9 cellular contexts compared by ENCODE assay signal in the genomic region with DNA sequence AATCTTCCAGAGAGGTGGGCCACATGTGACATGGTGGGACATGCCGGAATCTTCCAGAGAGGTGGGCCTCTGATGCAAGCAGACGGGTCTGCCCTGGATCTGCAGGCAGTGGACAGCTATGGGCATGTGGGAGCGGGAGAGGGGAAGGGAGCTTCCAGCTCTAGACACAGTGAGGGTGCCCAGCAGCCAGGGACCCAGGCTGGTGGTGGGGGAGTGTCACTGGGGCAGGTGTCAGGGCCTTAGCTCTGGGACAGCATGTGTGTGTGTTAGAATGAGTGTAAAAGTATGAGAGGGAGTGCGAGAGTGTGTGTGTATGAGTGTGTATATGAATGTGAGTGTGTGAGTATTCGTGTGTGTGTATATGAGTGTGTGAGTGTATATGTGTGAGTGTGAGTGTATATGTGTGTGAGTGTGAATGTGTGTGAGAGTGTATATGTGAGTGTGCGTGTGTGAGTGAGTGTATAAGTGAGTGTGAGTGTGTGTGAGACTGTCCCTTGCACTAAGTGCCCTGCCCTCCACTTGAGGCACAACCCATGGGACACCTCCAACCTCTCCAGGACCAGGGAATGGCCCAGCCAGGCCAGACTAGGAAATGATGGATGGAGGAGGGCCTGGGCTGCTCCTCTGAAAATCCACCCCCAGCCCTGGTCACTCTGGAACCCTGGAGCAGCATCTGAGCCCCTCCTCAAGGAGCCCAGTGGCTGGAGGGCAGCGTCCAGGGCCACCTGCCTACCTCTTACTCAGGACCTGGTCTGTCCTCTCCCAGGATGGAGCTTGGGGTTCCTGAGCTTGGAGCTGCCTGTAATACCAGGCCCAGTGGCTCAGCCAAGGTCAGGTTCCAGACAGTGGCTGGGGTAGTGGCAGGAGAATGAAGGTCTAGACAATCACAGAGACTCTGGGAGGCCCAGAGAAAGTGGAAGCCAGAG.
A peak's percentile ranks its signal among the peaks of the same experiment; 100 is the strongest.
DNase-seq lines count a peak whose midpoint lies in the region; ATAC-seq and TF ChIP-seq lines count a peak whose summit lies in the region.
"Had no signal": no experiment of that assay in that cellular context is flagged by ENCODE, and none has a peak within 500 bp of the region (broad histone marks: within the 10 kb centered on the region; RNA-seq: fewer than 3 reads in every experiment).

No MANE protein-coding gene starts in this region.

- no peak overlapping the region for H3K4me3 Mint-ChIP-seq in T-helper 1 cell treated with Interleukin-12 subunit alpha and Interleukin-12 subunit beta and Interleukin-4 antibody, amounts not matched to agents 30 μg/mL and 1 μg/mL, for 36 hours
- H3K4me3 Mint-ChIP-seq in endodermal cell (no peak overlapping the region), WTC11 (no peak overlapping the region)
- H3K4me3 Mint-ChIP-seq in naive thymus-derived CD8-positive, alpha-beta T cell = peak overlapping the region in 1 of 10 donors; percentile 8

- H3K36me3 Mint-ChIP-seq in T-helper 1 cell treated with Interleukin-12 subunit alpha and Interleukin-12 subunit beta and Interleukin-4 antibody, amounts not matched to agents 30 μg/mL and 1 μg/mL, for 36 hours (ENCODE audit: low read depth) = peaks cover 23% of the 10 kb centered on the region
- H3K36me3 Mint-ChIP-seq in endodermal cell (ENCODE audit: low read depth) (no peaks in the 10 kb centered on the region), WTC11 (no peaks in the 10 kb centered on the region)
- H3K36me3 Mint-ChIP-seq in naive thymus-derived CD8-positive, alpha-beta T cell = no peaks in the 10 kb centered on the region

- 90 to 96% methylated on average over 7 of the region's 7 CpGs for WGBS in endodermal cell (ENCODE audit: insufficient coverage in 1 of 2, insufficient read length in 1 of 2), 2 experiments
- WGBS in upper lobe of left lung, 2 donors = 80 to 86% methylated on average over 7 of the region's 7 CpGs

- no peaks in the 10 kb centered on the region for H3K36me3 ChIP-seq in endodermal cell (ENCODE audit: control insufficient read depth, insufficient read depth, low read length)
- H3K36me3 ChIP-seq in upper lobe of left lung = peaks cover 3 to 21% (median 11%) of the 10 kb centered on the region in 4 donors

- H3K4me3 ChIP-seq in endodermal cell (ENCODE audit: low read length) = no peak overlapping the region
- H3K4me3 ChIP-seq in upper lobe of left lung = peak overlapping the region in 1 of 4 donors; percentile 76

- H3K4me1 ChIP-seq in endodermal cell (ENCODE audit: control insufficient read depth, insufficient read depth, low read length) (peaks cover 13% of the 10 kb centered on the region), upper lobe of left lung (peaks cover 32 to 58% (median 40%) of the 10 kb centered on the region in 4 donors)

- CTCF ChIA-PET in WTC11 (lab: Charles Lee) = interaction anchor here (1.1 to 2.9 kb wide), 3 partner anchors 15 to 321 kb away, joined by 3 to 14 read pairs (median 3); a partner anchor contains a TSS

- no peaks in the 10 kb centered on the region for H3K27me3 Mint-ChIP-seq in T-helper 1 cell treated with Interleukin-12 subunit alpha and Interleukin-12 subunit beta and Interleukin-4 antibody, amounts not matched to agents 30 μg/mL and 1 μg/mL, for 36 hours (ENCODE audit: low read depth)
- H3K27me3 Mint-ChIP-seq in endodermal cell (ENCODE audit: insufficient read depth) = peaks cover 2% of the 10 kb centered on the region
- no peaks in the 10 kb centered on the region for H3K27me3 Mint-ChIP-seq in naive thymus-derived CD8-positive, alpha-beta T cell
- peaks cover 41% of the 10 kb centered on the region for H3K27me3 Mint-ChIP-seq in WTC11 (ENCODE audit: low read depth)

- no peaks in the 10 kb centered on the region for H3K9me3 ChIP-seq in endodermal cell (ENCODE audit: control insufficient read depth, low read length)
- no peaks in the 10 kb centered on the region for H3K9me3 ChIP-seq in upper lobe of left lung

- no peak for ATAC-seq in naive thymus-derived CD8-positive, alpha-beta T cell
- no peak for ATAC-seq in upper lobe of left lung (ENCODE audit: low FRiP score in 2 of 2)
- no peak for ATAC-seq in WTC11
- no peak for ATAC-seq in left colon

- no peaks in the 10 kb centered on the region for H3K27me3 ChIP-seq in endodermal cell (ENCODE audit: control insufficient read depth, insufficient read depth, low read length, poor library complexity, severe bottlenecking)
- H3K27me3 ChIP-seq in upper lobe of left lung = no peaks in the 10 kb centered on the region

- peaks cover 16% of the 10 kb centered on the region for H3K4me1 Mint-ChIP-seq in T-helper 1 cell treated with Interleukin-12 subunit alpha and Interleukin-12 subunit beta and Interleukin-4 antibody, amounts not matched to agents 30 μg/mL and 1 μg/mL, for 36 hours (ENCODE audit: low read depth)
- H3K4me1 Mint-ChIP-seq in endodermal cell = peaks cover 36% of the 10 kb centered on the region
- H3K4me1 Mint-ChIP-seq in naive thymus-derived CD8-positive, alpha-beta T cell = peaks cover 12 to 25% (median 17%) of the 10 kb centered on the region in 4 donors
- H3K4me1 Mint-ChIP-seq in WTC11 = peaks cover 50% of the 10 kb centered on the region

- no peak for TF ChIP-seq EP300 in upper lobe of left lung (IDR thresholded peaks at IDR 0.05)

- H3K9me3 Mint-ChIP-seq in T-helper 1 cell treated with Interleukin-12 subunit alpha and Interleukin-12 subunit beta and Interleukin-4 antibody, amounts not matched to agents 30 μg/mL and 1 μg/mL, for 36 hours = no peaks in the 10 kb centered on the region
- H3K9me3 Mint-ChIP-seq in endodermal cell (no peaks in the 10 kb centered on the region), WTC11 (no peaks in the 10 kb centered on the region)
- no peaks in the 10 kb centered on the region for H3K9me3 Mint-ChIP-seq in naive thymus-derived CD8-positive, alpha-beta T cell

- no peak for TF ChIP-seq CTCF in endodermal cell (conservative IDR thresholded peaks at IDR 0.05)
- TF ChIP-seq CTCF in upper lobe of left lung (IDR thresholded peaks at IDR 0.05) = no peak
- TF ChIP-seq CTCF in WTC11 (IDR thresholded peaks at IDR 0.05) = no peak

- intact Hi-C loops in left colon (cut with DNase I, micrococcal nuclease) = loop anchor here (5.0 to 10.0 kb wide), 5 partner anchors 84 to 354 kb away; a partner anchor contains a TSS

- TF ChIP-seq POLR2A in upper lobe of left lung (IDR thresholded peaks at IDR 0.05) = no peak

- no peak for DNase-seq in T-helper 1 cell
- DNase-seq in endodermal cell = no peak
- DNase-seq in naive thymus-derived CD8-positive, alpha-beta T cell = no peak
- no peak for DNase-seq in upper lobe of left lung
- no peak for DNase-seq in NCI-H748 treated with DMSO at 0.1 percent for 48 hours (lab: John Stamatoyannopoulos, UW)
- DNase-seq in WTC11 (ENCODE audit: low spot score) = no peak
- no peak for DNase-seq in left colon
- DNase-seq: stimulated activated CD8-positive, alpha-beta memory T cell treated with anti-CD3 and anti-CD28 coated beads, Interleukin-4, amount 100 ng/mL, for 48 hours had no signal

- peak overlapping the region; percentile 100 for H3K27ac ChIP-seq in endodermal cell (ENCODE audit: low read depth, low read length)
- peak overlapping the region; percentile 93 to 99 (median 96) for H3K27ac ChIP-seq in upper lobe of left lung

- peak overlapping the region; percentile 0 for H3K27ac Mint-ChIP-seq in T-helper 1 cell treated with Interleukin-12 subunit alpha and Interleukin-12 subunit beta and Interleukin-4 antibody, amounts not matched to agents 30 μg/mL and 1 μg/mL, for 36 hours
- H3K27ac Mint-ChIP-seq in endodermal cell = no peak overlapping the region
- H3K27ac Mint-ChIP-seq in naive thymus-derived CD8-positive, alpha-beta T cell = peak overlapping the region in 6 of 10 donors; percentile 3 to 77 (median 24)
- no peak overlapping the region for H3K27ac Mint-ChIP-seq in WTC11

- H3K9ac ChIP-seq in endodermal cell (ENCODE audit: extremely low read depth, low read length, poor library complexity, severe bottlenecking) = no peak overlapping the region

- POLR2A ChIA-PET in naive thymus-derived CD8-positive, alpha-beta T cell (lab: Charles Lee) = interaction anchor here (1.5 kb wide), 1 partner anchor 10 kb away, joined by 4 read pairs; no protein-coding TSS in a partner anchor
- POLR2A ChIA-PET in WTC11 (lab: Charles Lee) = no interaction called here

TF ChIP-seq in WTC11, 78 proteins besides CTCF, POLR2A, EP300 and RAD21 (continues in another document):
- TF ChIP-seq, protein P1, sequence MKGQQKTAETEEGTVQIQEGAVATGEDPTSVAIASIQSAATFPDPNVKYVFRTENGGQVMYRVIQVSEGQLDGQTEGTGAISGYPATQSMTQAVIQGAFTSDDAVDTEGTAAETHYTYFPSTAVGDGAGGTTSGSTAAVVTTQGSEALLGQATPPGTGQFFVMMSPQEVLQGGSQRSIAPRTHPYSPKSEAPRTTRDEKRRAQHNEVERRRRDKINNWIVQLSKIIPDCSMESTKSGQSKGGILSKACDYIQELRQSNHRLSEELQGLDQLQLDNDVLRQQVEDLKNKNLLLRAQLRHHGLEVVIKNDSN (CRISPR knock-in tag; IDR thresholded peaks at IDR 0.05) = no peak
- TF ChIP-seq, protein P2, sequence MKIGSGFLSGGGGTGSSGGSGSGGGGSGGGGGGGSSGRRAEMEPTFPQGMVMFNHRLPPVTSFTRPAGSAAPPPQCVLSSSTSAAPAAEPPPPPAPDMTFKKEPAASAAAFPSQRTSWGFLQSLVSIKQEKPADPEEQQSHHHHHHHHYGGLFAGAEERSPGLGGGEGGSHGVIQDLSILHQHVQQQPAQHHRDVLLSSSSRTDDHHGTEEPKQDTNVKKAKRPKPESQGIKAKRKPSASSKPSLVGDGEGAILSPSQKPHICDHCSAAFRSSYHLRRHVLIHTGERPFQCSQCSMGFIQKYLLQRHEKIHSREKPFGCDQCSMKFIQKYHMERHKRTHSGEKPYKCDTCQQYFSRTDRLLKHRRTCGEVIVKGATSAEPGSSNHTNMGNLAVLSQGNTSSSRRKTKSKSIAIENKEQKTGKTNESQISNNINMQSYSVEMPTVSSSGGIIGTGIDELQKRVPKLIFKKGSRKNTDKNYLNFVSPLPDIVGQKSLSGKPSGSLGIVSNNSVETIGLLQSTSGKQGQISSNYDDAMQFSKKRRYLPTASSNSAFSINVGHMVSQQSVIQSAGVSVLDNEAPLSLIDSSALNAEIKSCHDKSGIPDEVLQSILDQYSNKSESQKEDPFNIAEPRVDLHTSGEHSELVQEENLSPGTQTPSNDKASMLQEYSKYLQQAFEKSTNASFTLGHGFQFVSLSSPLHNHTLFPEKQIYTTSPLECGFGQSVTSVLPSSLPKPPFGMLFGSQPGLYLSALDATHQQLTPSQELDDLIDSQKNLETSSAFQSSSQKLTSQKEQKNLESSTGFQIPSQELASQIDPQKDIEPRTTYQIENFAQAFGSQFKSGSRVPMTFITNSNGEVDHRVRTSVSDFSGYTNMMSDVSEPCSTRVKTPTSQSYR (CRISPR knock-in tag; IDR thresholded peaks at IDR 0.05) = no peak
- no peak for TF ChIP-seq MXD4 (CRISPR knock-in tag; IDR thresholded peaks at IDR 0.05; ENCODE audit: borderline replicate concordance)

Comparison
In these comparisons a context has a peak if more than half of its experiments do, and no peak if none do; other contexts are left out.
1. H3K27ac Mint-ChIP-seq: peak in T-helper 1 cell treated with Interleukin-12 subunit alpha and Interleukin-12 subunit beta and Interleukin-4 antibody, amounts not matched to agents 30 μg/mL and 1 μg/mL, for 36 hours (single experiment) and naive thymus-derived CD8-positive, alpha-beta T cell (6 of 10); none in endodermal cell (single experiment) and WTC11 (single experiment).